18 cellular contexts compared by ENCODE assay signal in the genomic region with DNA sequence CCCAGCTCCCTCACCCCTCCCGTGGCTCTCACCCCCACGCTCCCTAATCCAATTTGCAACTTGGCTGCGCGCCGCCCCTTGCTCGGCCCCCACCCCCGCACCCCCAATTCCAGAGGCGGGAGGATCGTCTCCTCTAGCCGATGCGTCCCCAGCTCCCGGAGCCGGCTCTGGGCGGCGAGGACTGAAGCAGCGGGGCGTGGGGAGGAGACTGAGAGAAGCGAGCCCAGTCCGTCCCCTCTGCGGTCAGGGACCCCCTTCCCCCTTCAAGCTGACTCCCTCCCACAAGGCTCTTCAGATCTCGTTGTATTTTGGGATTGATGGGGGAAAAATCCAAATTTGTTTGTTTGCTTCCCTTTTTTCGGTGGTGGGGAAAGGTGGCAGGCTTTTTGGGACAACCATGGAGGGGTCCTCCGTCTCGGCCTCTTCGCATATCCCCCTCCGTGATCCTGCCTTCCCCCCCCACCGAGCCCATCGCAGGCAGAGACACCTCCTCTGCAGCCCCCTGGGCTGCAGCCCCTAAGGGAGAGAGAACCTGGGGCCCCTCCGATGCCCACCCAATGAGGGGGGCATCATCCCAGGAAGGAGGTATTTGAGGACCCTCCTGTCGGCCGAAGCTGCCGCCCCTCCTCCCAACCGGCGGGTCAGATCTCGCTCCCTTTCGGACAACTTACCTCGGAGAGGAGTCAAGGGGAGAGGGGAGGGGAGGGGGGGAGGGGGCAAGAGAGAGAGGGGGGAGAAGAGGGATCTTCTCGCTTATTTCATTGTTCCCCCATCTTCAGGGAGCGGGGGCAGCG. TPM values are rescaled to one million over a fixed set of nuclear protein-coding genes. Genes with fewer than 3 reads are reported as not detected.
A peak's percentile ranks its signal among the peaks of the same experiment; 100 is the strongest.
DNase-seq lines count a peak whose midpoint lies in the region; ATAC-seq and TF ChIP-seq lines count a peak whose summit lies in the region.
"Had no signal": no experiment of that assay in that cellular context is flagged by ENCODE, and none has a peak within 500 bp of the region (broad histone marks: within the 10 kb centered on the region; RNA-seq: fewer than 3 reads in every experiment).

No MANE protein-coding gene starts in this region.

- H4K20me1 ChIP-seq in neural progenitor cell (ENCODE audit: low read depth), result peaks cover 70% of the 10 kb centered on the region

- H3K36me3 Mint-ChIP-seq in neural progenitor cell, result no peaks in the 10 kb centered on the region
- no peaks in the 10 kb centered on the region for H3K36me3 Mint-ChIP-seq in natural killer cell treated with Interleukin-12 subunit alpha and Interleukin-12 subunit beta and Interleukin-15 and Interleukin-18, amount 100 ng/mL, for 72 hours
- H3K36me3 Mint-ChIP-seq: CD8-positive, alpha-beta T cell; natural killer cell had no signal

- 0 to 1% methylated on average over 34 to 40 of the region's 40 CpGs for WGBS in ectodermal cell, 2 experiments

- peaks cover 72% of the 10 kb centered on the region for H3K27me3 Mint-ChIP-seq in neural progenitor cell (ENCODE audit: insufficient read depth, low read depth)
- peaks cover 23 to 27% of the 10 kb centered on the region in 2 donors for H3K27me3 Mint-ChIP-seq in natural killer cell treated with Interleukin-12 subunit alpha and Interleukin-12 subunit beta and Interleukin-15 and Interleukin-18, amount 100 ng/mL, for 72 hours

- peaks cover 3% of the 10 kb centered on the region for H3K9me3 Mint-ChIP-seq in neural progenitor cell
- H3K9me3 Mint-ChIP-seq in natural killer cell treated with Interleukin-12 subunit alpha and Interleukin-12 subunit beta and Interleukin-15 and Interleukin-18, amount 100 ng/mL, for 72 hours, result no peaks in the 10 kb centered on the region
- H3K9me3 Mint-ChIP-seq: activated CD8-positive, alpha-beta T cell treated with anti-CD3 and anti-CD28 coated beads for 36 hours; CD8-positive, alpha-beta T cell; natural killer cell had no signal

- no peaks in the 10 kb centered on the region for H3K9me3 ChIP-seq in HUES6 (ENCODE audit: control insufficient read depth, insufficient read depth, low read depth, low read length)
- no peaks in the 10 kb centered on the region for H3K9me3 ChIP-seq in ectodermal cell (ENCODE audit: control insufficient read depth, low read length)
- no peaks in the 10 kb centered on the region for H3K9me3 ChIP-seq in neural progenitor cell (ENCODE audit: low read depth)
- H3K9me3 ChIP-seq: SJSA1 had no signal

- no peak overlapping the region for H3K27ac ChIP-seq in HUES6 (ENCODE audit: low read depth, low read length)
- no peak overlapping the region for H3K27ac ChIP-seq in ectodermal cell (ENCODE audit: insufficient read depth, low read depth, low read length, poor library complexity, severe bottlenecking)
- H3K27ac ChIP-seq in neural progenitor cell, result no peak overlapping the region
- H3K27ac ChIP-seq: 22Rv1, SJSA1 had no signal

- no peak overlapping the region for H2AFZ ChIP-seq in neural progenitor cell (replicated peaks)

- no peak for TF ChIP-seq CTCF in neural progenitor cell (IDR thresholded peaks at IDR 0.05)

- peaks cover 100% of the 10 kb centered on the region for H3K27me3 ChIP-seq in HUES6 (ENCODE audit: control insufficient read depth, insufficient read depth, low read length)
- H3K27me3 ChIP-seq in ectodermal cell (ENCODE audit: control insufficient read depth, insufficient read depth, low read length, poor library complexity, severe bottlenecking), result peaks cover 100% of the 10 kb centered on the region
- H3K27me3 ChIP-seq in neural progenitor cell, result peaks cover 100% of the 10 kb centered on the region

- peaks cover 7% of the 10 kb centered on the region for H3K4me1 Mint-ChIP-seq in neural progenitor cell
- H3K4me1 Mint-ChIP-seq in natural killer cell treated with Interleukin-12 subunit alpha and Interleukin-12 subunit beta and Interleukin-15 and Interleukin-18, amount 100 ng/mL, for 72 hours (ENCODE audit: low read depth in 2 of 2), result peaks cover 0 to 6% of the 10 kb centered on the region in 2 donors

- H3K36me3 ChIP-seq in HUES6 (ENCODE audit: control insufficient read depth, insufficient read depth, low read length) (no peaks in the 10 kb centered on the region), ectodermal cell (ENCODE audit: control insufficient read depth, insufficient read depth, low read length) (no peaks in the 10 kb centered on the region), neural progenitor cell (no peaks in the 10 kb centered on the region)
- H3K36me3 ChIP-seq: SJSA1 had no signal

- no peak overlapping the region for H3K27ac Mint-ChIP-seq in neural progenitor cell
- H3K27ac Mint-ChIP-seq in natural killer cell treated with Interleukin-12 subunit alpha and Interleukin-12 subunit beta and Interleukin-15 and Interleukin-18, amount 100 ng/mL, for 72 hours, result no peak overlapping the region
- H3K27ac Mint-ChIP-seq: activated CD8-positive, alpha-beta T cell treated with anti-CD3 and anti-CD28 coated beads for 36 hours; CD8-positive, alpha-beta T cell; natural killer cell had no signal

- peaks cover 22% of the 10 kb centered on the region for H3F3A ChIP-seq in neural progenitor cell (ENCODE audit: low read depth)

- H3K4me3 ChIP-seq in HUES6 (ENCODE audit: low read depth, low read length), result peak overlapping the region; percentile 53
- peak overlapping the region; percentile 15 for H3K4me3 ChIP-seq in ectodermal cell (ENCODE audit: insufficient read depth, low read depth, low read length)
- peak overlapping the region; percentile 41 for H3K4me3 ChIP-seq in neural progenitor cell
- H3K4me3 ChIP-seq: SJSA1 had no signal

- no peaks in the 10 kb centered on the region for H3K79me2 ChIP-seq in neural progenitor cell (ENCODE audit: low read depth)

- H3K9ac ChIP-seq in HUES6 (ENCODE audit: low read length) (no peak overlapping the region), neural progenitor cell (no peak overlapping the region)

- DNase-seq in DMS 273 (lab: John Stamatoyannopoulos, UW; ENCODE audit: unreplicated experiment) (peak; percentile 75), DMS 273 treated with DMSO at 0.1 percent for 48 hours (lab: John Stamatoyannopoulos, UW) (no peak), neural progenitor cell (ENCODE audit: low spot score) (peak; percentile 72), NCI-H1092 treated with DMSO at 0.1 percent for 48 hours (lab: John Stamatoyannopoulos, UW) (no peak), NCI-H2029 treated with DMSO at 0.1 percent for 48 hours (lab: John Stamatoyannopoulos, UW) (no peak)
- no peak for DNase-seq in natural killer cell treated with Interleukin-12 subunit alpha and Interleukin-12 subunit beta and Interleukin-15 and Interleukin-18, amount 100 ng/mL, for 72 hours (ENCODE audit: low spot score)
- DNase-seq: activated CD8-positive, alpha-beta T cell treated with anti-CD3 and anti-CD28 coated beads for 36 hours; activated naive CD4-positive, alpha-beta T cell; CD8-positive, alpha-beta T cell; natural killer cell; NCI-H187 treated with DMSO at 0.1 percent for 48 hours had no signal

- ATAC-seq in natural killer cell treated with Interleukin-12 subunit alpha and Interleukin-12 subunit beta and Interleukin-15 and Interleukin-18, amount 100 ng/mL, for 72 hours, result no peak
- ATAC-seq: activated CD8-positive, alpha-beta T cell treated with anti-CD3 and anti-CD28 coated beads for 36 hours; CD8-positive, alpha-beta T cell; natural killer cell had no signal

- H3K4me3 Mint-ChIP-seq in neural progenitor cell, result peak overlapping the region; percentile 48
- no peak overlapping the region for H3K4me3 Mint-ChIP-seq in natural killer cell treated with Interleukin-12 subunit alpha and Interleukin-12 subunit beta and Interleukin-15 and Interleukin-18, amount 100 ng/mL, for 72 hours
- H3K4me3 Mint-ChIP-seq: activated CD8-positive, alpha-beta T cell treated with anti-CD3 and anti-CD28 coated beads for 36 hours; CD8-positive, alpha-beta T cell; natural killer cell had no signal

- H3K4me2 ChIP-seq in neural progenitor cell, result peak overlapping the region; percentile 81

- H3K4me1 ChIP-seq in HUES6 (ENCODE audit: control insufficient read depth, insufficient read depth, low read length) (peaks cover 17% of the 10 kb centered on the region), ectodermal cell (ENCODE audit: control insufficient read depth, insufficient read depth, low read length) (peaks cover 29% of the 10 kb centered on the region), neural progenitor cell (peaks cover 23% of the 10 kb centered on the region)

RNA-seq across cellular contexts. Expression of gene NEUROD2, which starts 0.5 kb away (rescaled TPM):
- polyA plus RNA-seq in ectodermal cell (2013, experiment 1 of 4), result not detected
- polyA plus RNA-seq in ectodermal cell (2013, experiment 2 of 4), result not detected
- polyA plus RNA-seq in ectodermal cell (2013, experiment 3 of 4), result not detected
- polyA plus RNA-seq in ectodermal cell (2013, experiment 4 of 4), result not detected
- total RNA-seq in neural progenitor cell (ENCODE audit: low replicate concordance), result not detected in 2 replicates
- not detected for total RNA-seq in natural killer cell treated with Interleukin-12 subunit alpha and Interleukin-12 subunit beta and Interleukin-15 and Interleukin-18, amount 100 ng/mL, for 72 hours
- total RNA-seq: activated CD8-positive, alpha-beta T cell treated with anti-CD3 and anti-CD28 coated beads for 36 hours; bronchial epithelial cell; CD8-positive, alpha-beta T cell; left lobe of liver; natural killer cell; SJSA1 had no signal

RNA-seq across cellular contexts. Expression of gene PPP1R1B, which starts 19.5 kb away (rescaled TPM):
- polyA plus RNA-seq in ectodermal cell (2013, experiment 1 of 4), result 0.48 TPM
- 0.69 TPM for polyA plus RNA-seq in ectodermal cell (2013, experiment 2 of 4)
- polyA plus RNA-seq in ectodermal cell (2013, experiment 3 of 4), result 0.53 TPM
- polyA plus RNA-seq in ectodermal cell (2013, experiment 4 of 4), result 0.49 TPM
- 0.90 TPM in 1 of 2 replicates, not detected in the other for total RNA-seq in neural progenitor cell (ENCODE audit: low replicate concordance)
- not detected for total RNA-seq in natural killer cell treated with Interleukin-12 subunit alpha and Interleukin-12 subunit beta and Interleukin-15 and Interleukin-18, amount 100 ng/mL, for 72 hours
- total RNA-seq: activated CD8-positive, alpha-beta T cell treated with anti-CD3 and anti-CD28 coated beads for 36 hours; bronchial epithelial cell; CD8-positive, alpha-beta T cell; H4; natural killer cell; SJSA1 had no signal

RNA-seq across cellular contexts. Expression of gene STARD3, which starts 29.7 kb away (rescaled TPM):
- polyA plus RNA-seq in ectodermal cell (2013, experiment 1 of 4), result 61.1 TPM
- 56.5 TPM for polyA plus RNA-seq in ectodermal cell (2013, experiment 2 of 4)
- 39.6 TPM for polyA plus RNA-seq in ectodermal cell (2013, experiment 3 of 4)
- 43.2 TPM for polyA plus RNA-seq in ectodermal cell (2013, experiment 4 of 4)
- 21.5 and 54.9 TPM in 2 replicates for total RNA-seq in neural progenitor cell (ENCODE audit: low replicate concordance)
- 100 to 1,000 TPM in 1 of 2 donors, 10 to 100 TPM in 1; 97.9 to 139 TPM for total RNA-seq in natural killer cell treated with Interleukin-12 subunit alpha and Interleukin-12 subunit beta and Interleukin-15 and Interleukin-18, amount 100 ng/mL, for 72 hours

RNA-seq across cellular contexts. Expression of gene TCAP, which starts 57.9 kb away (rescaled TPM):
- 2.3 TPM for polyA plus RNA-seq in ectodermal cell (2013, experiment 1 of 4)
- 2.0 TPM for polyA plus RNA-seq in ectodermal cell (2013, experiment 2 of 4)
- polyA plus RNA-seq in ectodermal cell (2013, experiment 3 of 4), result 1.7 TPM
- polyA plus RNA-seq in ectodermal cell (2013, experiment 4 of 4), result 2.6 TPM
- total RNA-seq in neural progenitor cell (ENCODE audit: low replicate concordance), result 0.19 and 1.3 TPM in 2 replicates
- total RNA-seq in natural killer cell treated with Interleukin-12 subunit alpha and Interleukin-12 subunit beta and Interleukin-15 and Interleukin-18, amount 100 ng/mL, for 72 hours, result 1 to 10 TPM; 2.1 to 2.5 TPM
- total RNA-seq: bronchial epithelial cell had no signal

Comparison
In these comparisons a context has a peak if more than half of its experiments do, and no peak if none do; other contexts are left out.
1. DNase-seq: peak in DMS 273 (single experiment) and neural progenitor cell (single experiment); none in DMS 273 treated with DMSO at 0.1 percent for 48 hours (single experiment), natural killer cell treated with Interleukin-12 subunit alpha and Interleukin-12 subunit beta and Interleukin-15 and Interleukin-18, amount 100 ng/mL, for 72 hours (single experiment), NCI-H1092 treated with DMSO at 0.1 percent for 48 hours (single experiment) and NCI-H2029 treated with DMSO at 0.1 percent for 48 hours (single experiment).
2. Peak in every context shown above with its lines, with median percentiles within 50 percentile points of each other: H3K4me3 ChIP-seq.